15 cellular contexts compared by ENCODE assay signal in the genomic region with DNA sequence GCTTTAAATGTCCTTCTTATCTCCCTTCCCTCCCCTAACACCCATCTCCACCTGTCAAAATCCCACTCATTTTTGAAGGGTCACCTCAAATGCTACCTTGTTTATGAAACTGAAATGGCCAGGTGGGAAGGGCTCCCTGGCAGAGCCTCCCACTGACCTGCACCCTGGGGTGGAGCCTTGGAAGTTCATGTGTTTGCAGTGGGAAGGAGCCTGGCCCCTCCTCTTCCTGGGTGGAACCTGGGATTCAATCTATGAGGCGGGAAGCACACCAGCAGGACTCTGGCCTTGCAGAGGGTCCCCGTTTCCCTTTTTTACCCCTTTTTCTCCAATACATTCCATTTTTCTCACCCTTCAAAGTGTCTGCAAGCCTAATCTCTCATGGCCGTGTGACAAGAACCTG.
DNase-seq lines count a peak whose midpoint lies in the region; ATAC-seq and TF ChIP-seq lines count a peak whose summit lies in the region.
"Had no signal": no experiment of that assay in that cellular context is flagged by ENCODE, and none has a peak within 500 bp of the region (broad histone marks: within the 10 kb centered on the region; RNA-seq: fewer than 3 reads in every experiment).

No MANE protein-coding gene starts in this region.

- H3K4me3 ChIP-seq in psoas muscle (no peak overlapping the region), MG63 (no peak overlapping the region)
- H3K4me3 ChIP-seq: GM23248 had no signal

- WGBS in psoas muscle, 3 donors, result 61 to 97% (median 95%) methylated on average over 3 of the region's 3 CpGs

- H3K27me3 ChIP-seq in psoas muscle (ENCODE audit: insufficient read depth in 3 of 3, low read length in 2 of 3), result no peaks in the 10 kb centered on the region
- no peaks in the 10 kb centered on the region for H3K27me3 ChIP-seq in MG63

- no peak for TF ChIP-seq CTCF in psoas muscle (IDR thresholded peaks at IDR 0.05)

- peak overlapping the region; percentile 0 for H3K27ac ChIP-seq in psoas muscle
- H3K27ac ChIP-seq: GM23248 had no signal

- H3K9me3 ChIP-seq in psoas muscle (no peaks in the 10 kb centered on the region), MG63 (no peaks in the 10 kb centered on the region)

- peak; percentile 7 for DNase-seq in NCI-H226
- peak in 1 of 2 donors; percentile 5 for DNase-seq in left colon
- DNase-seq in psoas muscle, result no peak
- DNase-seq in D341Med (ENCODE audit: low spot score), result no peak
- DNase-seq in occipital lobe (lab: John Stamatoyannopoulos, UW), result no peak
- DNase-seq in MG63, result no peak
- DNase-seq: C1 segment of cervical spinal cord; Calu3; CD4-positive, alpha-beta memory T cell; COR-L47; DMS153; DND-41; GM23248; H7; HCEC 1CT had no signal

- peak; percentile 58 for ATAC-seq in left colon
- no peak for ATAC-seq in psoas muscle

- intact Hi-C loops in left colon (cut with DNase I, micrococcal nuclease) (no loop called here), psoas muscle (cut with DNase I) (loop anchor here in 1 of 2 donors (10.0 kb wide), 1 partner anchor 179 kb away; no protein-coding TSS in a partner anchor)

- peaks cover 19% of the 10 kb centered on the region for H3K4me1 ChIP-seq in psoas muscle

- no peaks in the 10 kb centered on the region for H3K36me3 ChIP-seq in psoas muscle (ENCODE audit: insufficient read depth in 1 of 2, low read depth in 1 of 2)
- H3K36me3 ChIP-seq in MG63, result no peaks in the 10 kb centered on the region
